ENCODE assay signal across 8 cellular contexts in genomic region chr15:52261498-52262242, GRCh38. TPM values are rescaled to one million over a fixed set of nuclear protein-coding genes. Genes with fewer than 3 reads are reported as not detected.
A peak's percentile ranks its signal among the peaks of the same experiment; 100 is the strongest.
DNase-seq lines count a peak whose midpoint lies in the region; ATAC-seq and TF ChIP-seq lines count a peak whose summit lies in the region.

No MANE protein-coding gene starts in this region.

- no peak overlapping the region for H3K27ac ChIP-seq in A673 (ENCODE audit: low read depth, low read length, poor library complexity, severe bottlenecking)
- H3K27ac ChIP-seq in OCI-LY7 (ENCODE audit: low read depth, low read length, poor library complexity, severe bottlenecking) = no peak overlapping the region
- H3K27ac ChIP-seq in heart right ventricle = peak overlapping the region in 9 of 10 donors; percentile 37 to 79 (median 59)

- no peaks in the 10 kb centered on the region for H4K20me1 ChIP-seq in OCI-LY7 (ENCODE audit: insufficient read depth, low read length)

- H3K27me3 Mint-ChIP-seq in activated naive CD8-positive, alpha-beta T cell treated with anti-CD3 and anti-CD28 coated beads, Interleukin-2, amount 10 ng/mL, durations not matched to agents 7 days and 5 days = no peaks in the 10 kb centered on the region

- POLR2A ChIA-PET in A673 (lab: Charles Lee; ENCODE audit: low non-redundant PET) = no interaction called here
- POLR2A ChIA-PET in OCI-LY7 (lab: Charles Lee) = interaction anchor here (0.6 to 1.5 kb wide), 12 partner anchors 9 to 511 kb away, joined by 3 to 4 read pairs (median 3); no protein-coding TSS in a partner anchor
- POLR2A ChIA-PET in activated naive CD8-positive, alpha-beta T cell treated with anti-CD3 and anti-CD28 coated beads, Interleukin-2, amount 10 ng/mL, durations not matched to agents 7 days and 5 days (lab: Charles Lee) = interaction anchor here (0.9 to 1.9 kb wide), 10 partner anchors 29 to 525 kb away, joined by 3 to 11 read pairs (median 4); partner anchors contain the start of genes MYO5A and MYO5C

- H3K4me3 ChIP-seq in A673 (ENCODE audit: low read depth, low read length, poor library complexity, severe bottlenecking) (no peak overlapping the region), OCI-LY7 (ENCODE audit: low read depth, low read length, poor library complexity, severe bottlenecking) (no peak overlapping the region), heart right ventricle (no peak overlapping the region)

- peak overlapping the region; percentile 92 for H3K27ac Mint-ChIP-seq in activated naive CD8-positive, alpha-beta T cell treated with anti-CD3 and anti-CD28 coated beads, Interleukin-2, amount 10 ng/mL, durations not matched to agents 7 days and 5 days

- H3K9me3 ChIP-seq in A673 (ENCODE audit: low read depth, low read length, poor library complexity, severe bottlenecking) = no peaks in the 10 kb centered on the region
- H3K9me3 ChIP-seq in OCI-LY7 (ENCODE audit: low read length) = no peaks in the 10 kb centered on the region
- no peaks in the 10 kb centered on the region for H3K9me3 ChIP-seq in heart right ventricle

- H2AFZ ChIP-seq in OCI-LY7 (ENCODE audit: low read length) = peak overlapping the region; percentile 32; the same call in 1 of the 2 replicates

- peak overlapping the region; percentile 59 for H3K4me3 Mint-ChIP-seq in activated naive CD8-positive, alpha-beta T cell treated with anti-CD3 and anti-CD28 coated beads, Interleukin-2, amount 10 ng/mL, durations not matched to agents 7 days and 5 days

- H3K4me1 ChIP-seq in A673 (ENCODE audit: insufficient read depth, low read length, poor library complexity, severe bottlenecking) = peaks cover 5% of the 10 kb centered on the region
- H3K4me1 ChIP-seq in OCI-LY7 (ENCODE audit: insufficient read depth, low read length, poor library complexity, severe bottlenecking) = peaks cover 17% of the 10 kb centered on the region
- peaks cover 0 to 35% (median 30%) of the 10 kb centered on the region in 9 donors for H3K4me1 ChIP-seq in heart right ventricle

- no peaks in the 10 kb centered on the region for H3K9me3 Mint-ChIP-seq in activated naive CD8-positive, alpha-beta T cell treated with anti-CD3 and anti-CD28 coated beads, Interleukin-2, amount 10 ng/mL, durations not matched to agents 7 days and 5 days

- 25 to 28% methylated on average over 8 of the region's 8 CpGs for WGBS in heart right ventricle, 2 donors

- H3K27me3 ChIP-seq in A673 (replicated peaks; ENCODE audit: insufficient read depth, low read depth, low read length, poor library complexity) (no peaks in the 10 kb centered on the region), heart right ventricle (no peaks in the 10 kb centered on the region)

- H3K4me2 ChIP-seq in OCI-LY7 (ENCODE audit: low read length) = peak overlapping the region; percentile 50

- intact Hi-C loops in A673 (cut with micrococcal nuclease; ENCODE audit: unreplicated experiment) (no loop called here), OCI-LY7 (cut with micrococcal nuclease; ENCODE audit: unreplicated experiment) (no loop called here), heart right ventricle (cut with DNase I) (loop anchor here in 4 of 10 donors (5.0 to 10.0 kb wide), 4 partner anchors 36 to 471 kb away; partner anchors contain the start of gene MYO5C (in 1 of the 4))

- CTCF ChIA-PET in A673 (lab: Charles Lee) (no interaction called here), OCI-LY7 (lab: Charles Lee; ENCODE audit: unreplicated experiment) (interaction anchor here (1.1 kb wide), 1 partner anchor 473 kb away, joined by 4 read pairs; no protein-coding TSS in a partner anchor)

- TF ChIP-seq CTCF in A673 (conservative IDR thresholded peaks at IDR 0.05; ENCODE audit: low read depth, low read length) = no peak
- TF ChIP-seq CTCF in OCI-LY7 (conservative IDR thresholded peaks at IDR 0.05; ENCODE audit: low read length) = 0 out of 2 replicates have a peak, but pooled peaks have one; percentile 23
- TF ChIP-seq CTCF in heart right ventricle (IDR thresholded peaks at IDR 0.05) = peak in 4 of 9 donors; percentile 24 to 32 (median 28)

- ATAC-seq in GM18519 (IDR thresholded peaks at IDR 0.05; ENCODE audit: low FRiP score, unreplicated experiment) = peak; percentile 98
- ATAC-seq in HG02943 (IDR thresholded peaks at IDR 0.05; ENCODE audit: low read depth, unreplicated experiment) = peak; percentile 99
- peak; percentile 99 for ATAC-seq in activated naive CD8-positive, alpha-beta T cell treated with anti-CD3 and anti-CD28 coated beads, Interleukin-2, amount 10 ng/mL, durations not matched to agents 7 days and 5 days (ENCODE audit: low read depth)
- peak; percentile 84 to 96 (median 94) for ATAC-seq in heart right ventricle

- peaks cover 7% of the 10 kb centered on the region for H3K36me3 Mint-ChIP-seq in activated naive CD8-positive, alpha-beta T cell treated with anti-CD3 and anti-CD28 coated beads, Interleukin-2, amount 10 ng/mL, durations not matched to agents 7 days and 5 days

- peak; percentile 70 for DNase-seq in A673 (ENCODE audit: low spot score)
- peak; percentile 77 for DNase-seq in OCI-LY7 (ENCODE audit: low spot score)
- DNase-seq in activated naive CD8-positive, alpha-beta T cell treated with anti-CD3 and anti-CD28 coated beads, Interleukin-2, amount 10 ng/mL, durations not matched to agents 7 days and 5 days = peak; percentile 59
- peak; percentile 40 to 79 for DNase-seq in heart right ventricle
- DNase-seq in retina = peak; percentile 73
- no peak for DNase-seq in NCI-H226

- BruUV-seq in A673 (replicated peaks; lab: Mats Ljungman, UMichigan) (no TSS peak), OCI-LY7 (replicated peaks; lab: Mats Ljungman, UMichigan) (no TSS peak)

- no peaks in the 10 kb centered on the region for H3K36me3 ChIP-seq in A673 (ENCODE audit: insufficient read depth, low read length, poor library complexity, severe bottlenecking)
- H3K36me3 ChIP-seq in OCI-LY7 (ENCODE audit: insufficient read depth, low read length) = no peaks in the 10 kb centered on the region
- H3K36me3 ChIP-seq in heart right ventricle = peaks cover 0 to 2% (median 0%) of the 10 kb centered on the region in 9 donors

- H3K4me1 Mint-ChIP-seq in activated naive CD8-positive, alpha-beta T cell treated with anti-CD3 and anti-CD28 coated beads, Interleukin-2, amount 10 ng/mL, durations not matched to agents 7 days and 5 days = peaks cover 44% of the 10 kb centered on the region

- H3K79me2 ChIP-seq in OCI-LY7 (ENCODE audit: insufficient read depth, low read depth, low read length) = no peaks in the 10 kb centered on the region

- H3K9me2 ChIP-seq in OCI-LY7 (ENCODE audit: insufficient read depth, low read length) = no peaks in the 10 kb centered on the region

RNA-seq across cellular contexts. Expression of gene MYO5C, which starts 33.9 kb away (rescaled TPM):
- total RNA-seq in A673 (2021) (0.43 and 0.63 TPM in 2 replicates), OCI-LY7 (2022) (4.1 and 5.6 TPM in 2 replicates), heart right ventricle (1 to 10 TPM in 9 of 10 donors, under 1 TPM in 1; 0.85 to 3.5 (median 2.3) TPM)
- total RNA-seq in OCI-LY7 (2014; rRNA removed; shearing (Covaris generic)) = 1.6 and 2.1 TPM in 2 replicates
- total RNA-seq in activated naive CD8-positive, alpha-beta T cell treated with anti-CD3 and anti-CD28 coated beads, Interleukin-2, amount 10 ng/mL, durations not matched to agents 7 days and 5 days = 1 to 10 TPM; 1.6 to 1.9 TPM
- polyA plus RNA-seq in heart right ventricle = 1 to 10 TPM in 1 of 2 donors, under 1 TPM in 1; 0.75 to 1.8 TPM

Comparison
In these comparisons a context has a peak if more than half of its experiments do, and no peak if none do; other contexts are left out.
1. H3K27ac ChIP-seq: peak in heart right ventricle (9 of 10); none in A673 (single experiment) and OCI-LY7 (single experiment).
2. Peak in every context shown above with its lines, with median percentiles within 50 percentile points of each other: ATAC-seq.